In the genomic region with DNA sequence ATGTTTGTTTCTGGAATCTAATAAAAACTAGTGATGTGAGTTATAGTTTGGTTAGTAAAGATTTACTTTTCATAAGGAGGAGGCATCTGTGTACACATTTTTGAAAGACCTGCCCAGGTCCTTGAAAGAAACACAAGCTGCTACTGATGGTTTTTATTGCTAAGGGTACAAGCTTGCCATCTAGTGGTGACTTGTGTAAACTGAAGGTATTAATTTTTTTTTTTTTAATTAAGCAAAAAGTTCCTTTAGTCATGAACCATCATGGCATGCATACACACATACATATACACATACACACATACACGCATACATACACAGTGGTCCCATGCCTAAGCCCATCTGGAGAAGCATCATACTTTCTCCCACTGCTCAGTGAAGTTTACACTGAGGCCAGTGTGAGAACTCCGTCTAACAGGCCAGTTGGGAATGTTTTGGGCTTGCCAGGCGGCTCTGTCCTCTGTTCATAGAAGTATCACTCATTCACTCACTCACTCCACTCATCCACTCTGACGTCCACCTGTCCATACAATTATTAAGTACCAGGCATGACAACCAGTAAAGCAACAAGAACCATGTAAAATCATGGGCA, we compare ENCODE assay signal across 8 cellular contexts.
DNase-seq lines count a peak whose midpoint lies in the region; ATAC-seq and TF ChIP-seq lines count a peak whose summit lies in the region.

No MANE protein-coding gene starts in this region.

- WGBS in body of pancreas, 2 donors = 30 to 39% methylated on average over 4 of the region's 4 CpGs

- peak; percentile 31 to 66 (median 43) for TF ChIP-seq CTCF in body of pancreas (IDR thresholded peaks at IDR 0.05)
- peak; percentile 11 to 53 for TF ChIP-seq CTCF in left lung (IDR thresholded peaks at IDR 0.05)

- H3K27me3 ChIP-seq in body of pancreas = no peaks in the 10 kb centered on the region
- H3K27me3 ChIP-seq in left lung = no peaks in the 10 kb centered on the region

- H3K27ac ChIP-seq in body of pancreas (no peak overlapping the region), left lung (no peak overlapping the region)

- ATAC-seq in Right ventricle myocardium superior (ENCODE audit: poor library complexity) (peak; percentile 68), body of pancreas (no peak), left lung (peak; percentile 74), GM19351 (IDR thresholded peaks at IDR 0.05; ENCODE audit: unreplicated experiment) (no peak), GM21360 (IDR thresholded peaks at IDR 0.05; ENCODE audit: unreplicated experiment) (no peak)

- intact Hi-C loops in Right ventricle myocardium superior (cut with DNase I) = loop anchor here (10.0 kb wide), 1 partner anchor 136 kb away; no protein-coding TSS in a partner anchor
- intact Hi-C loops in cardiac septum (cut with DNase I) = no loop called here
- intact Hi-C loops in body of pancreas (cut with DNase I) = no loop called here
- intact Hi-C loops in left lung (cut with DNase I) = no loop called here

- H3K36me3 ChIP-seq in body of pancreas (replicated peaks in 1 of 2; ENCODE audit: insufficient read depth in 1 of 2, low read depth in 2 of 2) = no peaks in the 10 kb centered on the region
- no peaks in the 10 kb centered on the region for H3K36me3 ChIP-seq in left lung

- no peak for DNase-seq in Right ventricle myocardium superior
- no peak for DNase-seq in cardiac septum (ENCODE audit: low spot score)
- peak; percentile 70 for DNase-seq in NCI-H2171 treated with DMSO at 0.1 percent for 48 hours (lab: John Stamatoyannopoulos, UW)
- no peak for DNase-seq in body of pancreas
- DNase-seq in left lung = no peak
- DNase-seq in activated effector memory CD4-positive, alpha-beta T cell treated with Interleukin-2 at 50 U/mL for 16 hours = no peak

- H3K4me1 ChIP-seq in body of pancreas (no peaks in the 10 kb centered on the region), left lung (no peaks in the 10 kb centered on the region)

- no peak for TF ChIP-seq POLR2A in body of pancreas (IDR thresholded peaks at IDR 0.05)

- H3K9me3 ChIP-seq in body of pancreas (no peaks in the 10 kb centered on the region), left lung (no peaks in the 10 kb centered on the region)

- H3K4me3 ChIP-seq in body of pancreas = no peak overlapping the region
- no peak overlapping the region for H3K4me3 ChIP-seq in left lung

Comparison
In these comparisons a context has a peak if more than half of its experiments do, and no peak if none do; other contexts are left out.
1. ATAC-seq: peak in Right ventricle myocardium superior (single experiment) and left lung (single experiment); none in body of pancreas (single experiment), GM19351 (single experiment) and GM21360 (single experiment).